In the genomic region with DNA sequence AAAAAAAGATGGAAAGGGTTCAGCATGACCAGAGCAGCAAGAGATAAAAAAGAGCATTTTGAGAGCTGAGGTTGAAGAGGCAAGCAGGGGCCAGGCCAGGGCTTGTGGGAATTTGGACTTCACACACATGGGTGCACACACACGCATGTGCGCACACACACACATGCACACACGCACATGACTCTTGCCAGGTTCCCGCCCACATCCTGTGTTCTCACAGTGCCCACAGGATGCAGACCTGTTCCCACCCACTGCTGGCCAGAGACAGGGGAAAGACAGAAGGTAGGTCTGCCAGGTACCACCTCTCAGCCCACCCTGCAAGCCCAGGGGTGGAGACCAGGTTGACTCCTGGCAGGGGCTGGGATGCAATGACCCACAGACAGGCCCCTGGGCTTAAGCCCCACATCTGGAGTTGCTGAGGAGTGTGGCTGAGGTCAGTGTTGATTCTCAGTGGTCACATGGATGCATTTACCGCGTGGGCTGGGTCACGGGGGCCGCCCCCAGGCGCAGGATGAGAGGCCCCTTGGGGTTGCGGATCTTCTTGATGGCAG, we compare ENCODE assay signal across 11 cellular contexts. TPM values are rescaled to one million over a fixed set of nuclear protein-coding genes. Genes with fewer than 3 reads are reported as not detected.
DNase-seq lines count a peak whose midpoint lies in the region; ATAC-seq and TF ChIP-seq lines count a peak whose summit lies in the region.
"Had no signal": no experiment of that assay in that cellular context is flagged by ENCODE, and none has a peak within 500 bp of the region (broad histone marks: within the 10 kb centered on the region; RNA-seq: fewer than 3 reads in every experiment).

No MANE protein-coding gene starts in this region.

- peak overlapping the region in 1 of 2 experiments; percentile 53; a peak in 1 of 4 replicates for H4K8ac ChIP-seq in IMR-90 (ENCODE audit: low read depth in 2 of 2, low read length in 2 of 2)

- no peaks in the 10 kb centered on the region for H3K9me2 ChIP-seq in hepatocyte (replicated peaks; ENCODE audit: insufficient read depth)

- no peak overlapping the region; the same call in 1 of the 2 replicates for H3K14ac ChIP-seq in IMR-90 (replicated peaks; ENCODE audit: low read depth, low read length)

- in situ Hi-C loops in IMR-90 (cut with MboI; ENCODE audit: low sequenced_read_pairs) (no loop called here), mammary epithelial cell (cut with MboI; ENCODE audit: low sequenced_read_pairs in 2 of 2) (no loop called here)

- BruUV-seq in IMR-90 (replicated peaks; lab: Mats Ljungman, UMichigan) (no TSS peak), mammary epithelial cell (replicated peaks; lab: Mats Ljungman, UMichigan) (no TSS peak)

- no peak overlapping the region for H2BK120ac ChIP-seq in IMR-90 (ENCODE audit: low read depth, low read length)

- H3K9ac ChIP-seq in IMR-90 (ENCODE audit: low read depth, low read length) (no peak overlapping the region), mammary epithelial cell (ENCODE audit: insufficient read depth, low read length) (no peak overlapping the region)

- no peak overlapping the region for H3K23ac ChIP-seq in IMR-90 (ENCODE audit: low read depth, low read length)

- H3K4ac ChIP-seq in IMR-90 (ENCODE audit: low read depth, low read length) = 0 out of 2 replicates have a peak overlapping the region, but pooled peaks have one; percentile 31

- no peak overlapping the region for H2AK9ac ChIP-seq in IMR-90 (replicated peaks; ENCODE audit: low read depth, low read length, poor library complexity)

- TF ChIP-seq CTCF in GM10266 (IDR thresholded peaks at IDR 0.05; ENCODE audit: control insufficient read depth, insufficient read depth, low read depth, missing control alignments) = no peak
- no peak for TF ChIP-seq CTCF in IMR-90 (conservative IDR thresholded peaks at IDR 0.05; ENCODE audit: low read depth, low read length)
- TF ChIP-seq CTCF in mammary epithelial cell (conservative IDR thresholded peaks at IDR 0.05 in 1 of 2, IDR thresholded peaks at IDR 0.05 in 1 of 2; ENCODE audit: extremely low read depth in 1 of 2, insufficient read depth in 1 of 2, low read depth in 1 of 2, low read length in 2 of 2) = no peak
- TF ChIP-seq CTCF in sigmoid colon (IDR thresholded peaks at IDR 0.05) = no peak
- TF ChIP-seq CTCF in hepatocyte (IDR thresholded peaks at IDR 0.05; ENCODE audit: poor library complexity) = no peak

- peaks cover 13 to 57% of the 10 kb centered on the region in 2 experiments for H3K79me1 ChIP-seq in IMR-90 (ENCODE audit: low read depth in 1 of 2, low read length in 2 of 2)

- no peak overlapping the region for H2AFZ ChIP-seq in IMR-90 (replicated peaks; ENCODE audit: low read length, poor library complexity)
- no peak overlapping the region for H2AFZ ChIP-seq in mammary epithelial cell (ENCODE audit: low read depth, low read length)
- no peak overlapping the region for H2AFZ ChIP-seq in hepatocyte

- H3K4me1 ChIP-seq in IMR-90 (ENCODE audit: control insufficient read depth, insufficient read depth, low read length) (peaks cover 37% of the 10 kb centered on the region), mammary epithelial cell (ENCODE audit: insufficient read depth, low read length) (peaks cover 61% of the 10 kb centered on the region), sigmoid colon (peaks cover 0 to 84% (median 73%) of the 10 kb centered on the region in 4 donors), hepatocyte (ENCODE audit: insufficient read depth) (peaks cover 25% of the 10 kb centered on the region)

- H2AK5ac ChIP-seq in IMR-90 (ENCODE audit: low read depth, low read length) = peak overlapping the region; percentile 99

- dilution Hi-C loops in IMR-90 (cut with HindIII; ENCODE audit: low sequenced_read_pairs, unreplicated experiment) = no loop called here
- dilution Hi-C loops in mammary epithelial cell (cut with HindIII; ENCODE audit: low sequenced_read_pairs) = no loop called here

- no peak overlapping the region; the same call in 2 of the 3 replicates for H2BK15ac ChIP-seq in IMR-90 (ENCODE audit: low read depth, low read length)

- H3K56ac ChIP-seq in IMR-90 (ENCODE audit: extremely low read depth, insufficient read depth, low read length) = no peak overlapping the region

- TF ChIP-seq EP300 in sigmoid colon (IDR thresholded peaks at IDR 0.05) = no peak

- H4K20me1 ChIP-seq in IMR-90 (ENCODE audit: insufficient read depth, low read length) (no peaks in the 10 kb centered on the region), mammary epithelial cell (ENCODE audit: insufficient read depth, low read length) (no peaks in the 10 kb centered on the region), hepatocyte (ENCODE audit: insufficient read depth, poor library complexity, severe bottlenecking) (no peaks in the 10 kb centered on the region)

- POLR2A ChIA-PET in IMR-90 (lab: Charles Lee; ENCODE audit: unreplicated experiment) = interaction anchor here (1.8 kb wide), 1 partner anchor 9 kb away, joined by 4 read pairs; no protein-coding TSS in a partner anchor

- H3K4me3 ChIP-seq in IMR-90 (ENCODE audit: insufficient read depth, low read depth, low read length) (no peak overlapping the region), mammary epithelial cell (replicated peaks in 1 of 3; ENCODE audit: insufficient read depth in 1 of 3, low read depth in 2 of 3, low read length in 3 of 3) (no peak overlapping the region), sigmoid colon (no peak overlapping the region), hepatocyte (no peak overlapping the region)
- H3K4me3 ChIP-seq: lower lobe of right lung had no signal

- no peak overlapping the region for H2BK5ac ChIP-seq in IMR-90 (ENCODE audit: low read depth, low read length, poor library complexity, severe bottlenecking)

- H3K18ac ChIP-seq in IMR-90 (ENCODE audit: low read depth, low read length) = no peak overlapping the region; the same call in 1 of the 2 replicates

- TF ChIP-seq POLR2A in IMR-90 (IDR thresholded peaks at IDR 0.05; ENCODE audit: low read depth, low read length) = no peak
- TF ChIP-seq POLR2A in sigmoid colon (IDR thresholded peaks at IDR 0.05) = no peak

- H3K27me3 ChIP-seq in IMR-90 (ENCODE audit: control insufficient read depth, insufficient read depth, low read length) = no peaks in the 10 kb centered on the region
- H3K27me3 ChIP-seq in mammary epithelial cell (ENCODE audit: insufficient read depth, low read length) = no peaks in the 10 kb centered on the region
- H3K27me3 ChIP-seq in sigmoid colon = no peaks in the 10 kb centered on the region
- H3K27me3 ChIP-seq in hepatocyte = no peaks in the 10 kb centered on the region
- H3K27me3 ChIP-seq: foreskin keratinocyte had no signal

- intact Hi-C loops in IMR-90 (cut with micrococcal nuclease) (no loop called here), mammary epithelial cell (cut with micrococcal nuclease) (no loop called here), sigmoid colon (cut with DNase I) (no loop called here)

- no peak overlapping the region for H4K5ac ChIP-seq in IMR-90 (ENCODE audit: low read depth, low read length)

- no peaks in the 10 kb centered on the region for H3K9me3 ChIP-seq in IMR-90 (ENCODE audit: control insufficient read depth, insufficient read depth, low read length)
- H3K9me3 ChIP-seq in mammary epithelial cell (replicated peaks; ENCODE audit: insufficient read depth, low read length) = no peaks in the 10 kb centered on the region
- H3K9me3 ChIP-seq in sigmoid colon = no peaks in the 10 kb centered on the region
- no peaks in the 10 kb centered on the region for H3K9me3 ChIP-seq in hepatocyte (ENCODE audit: low read depth)
- H3K9me3 ChIP-seq: lower lobe of right lung had no signal

- no peak for TF ChIP-seq RAD21 in IMR-90 (IDR thresholded peaks at IDR 0.05; ENCODE audit: low read length)

- ATAC-seq in IMR-90 (ENCODE audit: low read depth) (no peak), GM21619 (IDR thresholded peaks at IDR 0.05; ENCODE audit: unreplicated experiment) (no peak)
- ATAC-seq: foreskin keratinocyte, lower lobe of right lung, Right ventricle myocardium inferior had no signal

- CTCF ChIA-PET in IMR-90 (lab: Yijun Ruan, JAX) (no interaction called here), mammary epithelial cell (lab: Charles Lee; ENCODE audit: low non-redundant PET) (no interaction called here)

- 61% methylated on average over 3 of the region's 10 CpGs; no CpG with 5 or more reads in 1 of the 2 experiments for WGBS in IMR-90 (ENCODE audit: extremely low coverage in 2 of 2, insufficient read length in 1 of 2), 2 experiments
- 46% methylated on average over 9 of the region's 10 CpGs for WGBS in mammary epithelial cell (ENCODE audit: low coverage, missing lambda C conversion rate)
- WGBS in sigmoid colon, 2 donors = 77 to 86% methylated on average over 10 of the region's 10 CpGs
- 84% methylated on average over 10 of the region's 10 CpGs for WGBS in hepatocyte (ENCODE audit: low lambda C conversion rate, missing lambda C conversion rate)

- DNase-seq in GM10266 (ENCODE audit: extremely low spot score) = peak; percentile 50
- DNase-seq in IMR-90 = no peak
- no peak for DNase-seq in mammary epithelial cell
- DNase-seq in sigmoid colon = no peak
- no peak for DNase-seq in kidney glomerular epithelial cell (lab: John Stamatoyannopoulos, UW)
- DNase-seq in hepatocyte (ENCODE audit: low spot score) = no peak
- DNase-seq: foreskin keratinocyte, lower lobe of right lung, NCI-H2171 treated with DMSO at 0.1 percent for 48 hours had no signal

- peak overlapping the region; percentile 97 for H4K91ac ChIP-seq in IMR-90 (ENCODE audit: insufficient read depth, low read depth, low read length)

- H3K4me2 ChIP-seq in IMR-90 (ENCODE audit: low read depth, low read length) (no peak overlapping the region), mammary epithelial cell (ENCODE audit: insufficient read depth, low read depth, low read length) (peak overlapping the region; percentile 1), hepatocyte (no peak overlapping the region)

- H2BK20ac ChIP-seq in IMR-90 (ENCODE audit: low read depth, low read length) = peak overlapping the region; percentile 96; the same call in 1 of the 2 replicates

- H3K79me2 ChIP-seq in mammary epithelial cell (ENCODE audit: insufficient read depth, low read length) = peaks cover 45% of the 10 kb centered on the region
- peaks cover 25% of the 10 kb centered on the region for H3K79me2 ChIP-seq in hepatocyte

- peaks cover 54% of the 10 kb centered on the region for H3K36me3 ChIP-seq in IMR-90 (ENCODE audit: control insufficient read depth, insufficient read depth, low read length)
- peaks cover 17% of the 10 kb centered on the region for H3K36me3 ChIP-seq in mammary epithelial cell (ENCODE audit: insufficient read depth, low read length)
- peaks cover 0 to 54% (median 18%) of the 10 kb centered on the region in 4 donors for H3K36me3 ChIP-seq in sigmoid colon
- H3K36me3 ChIP-seq in hepatocyte (replicated peaks; ENCODE audit: insufficient read depth, low read depth) = no peaks in the 10 kb centered on the region

- H3K27ac ChIP-seq in IMR-90 (ENCODE audit: insufficient read depth, low read length) = peak overlapping the region; percentile 84; the same call in 1 of the 2 replicates
- no peak overlapping the region for H3K27ac ChIP-seq in mammary epithelial cell (ENCODE audit: insufficient read depth, low read depth, low read length)
- H3K27ac ChIP-seq in sigmoid colon = peak overlapping the region; percentile 82 to 92 (median 90)
- H3K27ac ChIP-seq in hepatocyte = no peak overlapping the region
- H3K27ac ChIP-seq: lower lobe of right lung had no signal

- H3K9me1 ChIP-seq in IMR-90 (ENCODE audit: insufficient read depth, low read length) = peaks cover 25% of the 10 kb centered on the region

RNA-seq across cellular contexts. Expression of a gene that starts 4.4 kb away (rescaled TPM):
- total RNA-seq in IMR-90 (2012; rRNA removed) (28.6 and 34.2 TPM in 2 replicates), mammary epithelial cell (100 to 1,000 TPM; 121 to 146 TPM), sigmoid colon (100 to 1,000 TPM in 2 of 4 donors, 10 to 100 TPM in 2; 43.1 to 271 (median 98.8) TPM), hepatocyte (95.1 and 127 TPM in 2 replicates)
- polyA plus RNA-seq in IMR-90 (2012; rRNA removed) (62.8 and 65.2 TPM in 2 replicates), mammary epithelial cell (32.8 TPM), sigmoid colon (10 to 100 TPM in 1 of 3 donors, 1 to 10 TPM in 2; 4.6 to 23.4 (median 4.8) TPM), hepatocyte (90.2 and 116 TPM in 2 replicates)
- polyA plus RNA-seq in IMR-90 (2012; cell fraction: cytosol; rRNA removed) = 30.1 and 39.5 TPM in 2 replicates
- polyA plus RNA-seq in IMR-90 (2012; cell fraction: nucleus; rRNA removed; ENCODE audit: low replicate concordance) = 228 and 260 TPM in 2 replicates
- polyA minus RNA-seq in mammary epithelial cell = 57.1 TPM

RNA-seq across cellular contexts. Expression of a gene that starts 54.7 kb away (rescaled TPM):
- total RNA-seq in IMR-90 (2012; rRNA removed) (90.0 and 104 TPM in 2 replicates), mammary epithelial cell (10 to 100 TPM; 58.6 to 78.0 TPM), sigmoid colon (10 to 100 TPM; 52.9 to 87.4 (median 65.7) TPM), hepatocyte (70.7 and 85.9 TPM in 2 replicates)
- polyA plus RNA-seq in IMR-90 (2012; rRNA removed) (84.2 TPM in 2 replicates), mammary epithelial cell (106 TPM), sigmoid colon (10 to 100 TPM; 56.5 to 74.2 (median 66.4) TPM), hepatocyte (85.5 and 89.0 TPM in 2 replicates)
- 60.3 and 78.3 TPM in 2 replicates for polyA plus RNA-seq in IMR-90 (2012; cell fraction: cytosol; rRNA removed)
- 41.2 and 50.2 TPM in 2 replicates for polyA plus RNA-seq in IMR-90 (2012; cell fraction: nucleus; rRNA removed; ENCODE audit: low replicate concordance)
- polyA minus RNA-seq in mammary epithelial cell = 81.6 TPM

Comparison
In these comparisons a context has a peak if more than half of its experiments do, and no peak if none do; other contexts are left out.
1. H3K27ac ChIP-seq: peak in IMR-90 (single experiment) and sigmoid colon (4 of 4); none in mammary epithelial cell (single experiment) and hepatocyte (single experiment).